ENCODE assay signal across 8 cellular contexts in the genomic region with DNA sequence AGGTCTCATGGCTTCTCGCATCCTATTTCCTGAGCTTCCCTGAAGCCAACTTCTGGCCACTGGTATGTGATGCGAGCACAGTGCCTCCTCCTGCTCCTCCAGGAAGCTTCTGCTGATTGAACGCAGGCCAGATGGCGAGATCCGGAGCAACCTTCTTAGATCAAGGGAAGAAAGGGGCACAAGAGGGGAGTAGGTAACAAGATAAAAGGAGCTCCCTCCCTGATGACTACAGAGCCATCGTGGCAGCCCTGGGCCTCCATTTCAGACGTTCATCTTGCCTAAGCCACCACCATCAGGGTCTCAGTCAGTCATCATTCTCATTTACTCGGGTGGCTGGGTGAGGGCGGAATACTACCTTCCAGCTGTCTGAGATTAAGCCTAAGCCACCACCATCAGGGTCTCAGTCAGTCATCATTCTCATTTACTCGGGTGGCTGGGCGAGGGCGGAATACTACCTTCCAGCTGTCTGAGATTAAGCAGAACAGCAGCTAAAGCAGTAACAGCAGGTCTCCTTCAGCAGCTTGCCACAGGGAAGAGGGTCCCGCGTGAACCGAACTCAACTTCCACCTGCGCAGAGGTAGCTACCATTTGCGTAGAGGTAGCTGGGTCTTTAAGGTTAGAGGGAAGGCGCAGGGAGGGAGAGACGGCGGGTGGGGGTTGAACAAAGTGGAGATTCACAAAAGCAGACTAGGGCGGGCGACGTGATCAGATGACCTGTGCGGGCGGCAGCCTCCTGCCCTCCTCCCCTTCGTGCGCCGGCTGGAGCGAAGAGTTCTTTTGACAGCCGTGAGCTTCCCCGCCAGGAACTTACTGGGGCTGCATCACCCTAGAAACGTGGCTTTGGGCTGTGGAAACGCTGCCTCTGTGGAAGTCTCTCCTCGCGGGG. TPM values are rescaled to one million over a fixed set of nuclear protein-coding genes. Genes with fewer than 3 reads are reported as not detected.
DNase-seq lines count a peak whose midpoint lies in the region; ATAC-seq and TF ChIP-seq lines count a peak whose summit lies in the region.

No MANE protein-coding gene starts in this region.

- H3K4me1 ChIP-seq in uterus, result peaks cover 0 to 10% of the 10 kb centered on the region in 2 donors

- peak; percentile 81 for DNase-seq in Ammon's horn (ENCODE audit: low spot score)
- peak; percentile 79 for DNase-seq in RPMI8226
- DNase-seq in Right ventricle myocardium superior, result peak; percentile 81
- DNase-seq in posterior vena cava (ENCODE audit: low spot score), result peak; percentile 90
- DNase-seq in uterus, result peak; percentile 63 to 68

- peak overlapping the region; percentile 75 to 90 for H3K4me3 ChIP-seq in uterus

- peak overlapping the region; percentile 99 for H3K27ac Mint-ChIP-seq in activated naive CD4-positive, alpha-beta T cell treated with anti-CD3 and anti-CD28 coated beads, Interleukin-2, amount 50 U/mL, for 24 hours

- no peaks in the 10 kb centered on the region for H3K36me3 ChIP-seq in uterus

- H3K27me3 ChIP-seq in uterus, result no peaks in the 10 kb centered on the region

- ATAC-seq in GM19025 (IDR thresholded peaks at IDR 0.05; ENCODE audit: low read depth, unreplicated experiment) (peak; percentile 32), HG03196 (IDR thresholded peaks at IDR 0.05; ENCODE audit: unreplicated experiment) (peak; percentile 28), Right ventricle myocardium superior (ENCODE audit: poor library complexity) (peak; percentile 74)

- intact Hi-C loops in Right ventricle myocardium superior (cut with DNase I), result no loop called here
- intact Hi-C loops in posterior vena cava (cut with DNase I), result loop anchor here in 1 of 2 donors (2.0 to 10.0 kb wide), 2 partner anchors 30 to 46 kb away; a partner anchor contains a TSS
- intact Hi-C loops in uterus (cut with DNase I; ENCODE audit: low total_unique reads), result no loop called here

- no peaks in the 10 kb centered on the region for H3K9me3 Mint-ChIP-seq in activated naive CD4-positive, alpha-beta T cell treated with anti-CD3 and anti-CD28 coated beads, Interleukin-2, amount 50 U/mL, for 24 hours

- peak overlapping the region; percentile 99 for H3K4me3 Mint-ChIP-seq in activated naive CD4-positive, alpha-beta T cell treated with anti-CD3 and anti-CD28 coated beads, Interleukin-2, amount 50 U/mL, for 24 hours

- no peaks in the 10 kb centered on the region for H3K27me3 Mint-ChIP-seq in activated naive CD4-positive, alpha-beta T cell treated with anti-CD3 and anti-CD28 coated beads, Interleukin-2, amount 50 U/mL, for 24 hours

- peak overlapping the region; percentile 94 to 97 for H3K27ac ChIP-seq in uterus

- H3K4me1 Mint-ChIP-seq in activated naive CD4-positive, alpha-beta T cell treated with anti-CD3 and anti-CD28 coated beads, Interleukin-2, amount 50 U/mL, for 24 hours, result peaks cover 65% of the 10 kb centered on the region

- TF ChIP-seq POLR2A in uterus (IDR thresholded peaks at IDR 0.05), result peak in 1 of 2 donors; percentile 9

- H3K9me3 ChIP-seq in uterus, result no peaks in the 10 kb centered on the region

- TF ChIP-seq CTCF in uterus (IDR thresholded peaks at IDR 0.05), result no peak

- H3K36me3 Mint-ChIP-seq in activated naive CD4-positive, alpha-beta T cell treated with anti-CD3 and anti-CD28 coated beads, Interleukin-2, amount 50 U/mL, for 24 hours, result peaks cover 17% of the 10 kb centered on the region

RNA-seq across cellular contexts. Expression of a gene that starts 27.9 kb away (rescaled TPM):
- total RNA-seq in Right ventricle myocardium superior, result 66.2 TPM
- 100 to 1,000 TPM; 150 to 160 TPM for total RNA-seq in posterior vena cava
- total RNA-seq in uterus, result 100 to 1,000 TPM in 2 of 4 donors, 10 to 100 TPM in 2; 67.6 to 136 (median 99.5) TPM

RNA-seq across cellular contexts. Expression of a gene that starts 30.6 kb away (rescaled TPM):
- total RNA-seq in Right ventricle myocardium superior (16.6 TPM), posterior vena cava (10 to 100 TPM; 21.2 to 22.2 TPM), uterus (10 to 100 TPM in 3 of 4 donors, 1 to 10 TPM in 1; 8.5 to 43.6 (median 34.6) TPM)

Comparison
In these comparisons a context has a peak if more than half of its experiments do, and no peak if none do; other contexts are left out.
1. Peak in every context shown above with its lines: DNase-seq, ATAC-seq, H3K4me3 ChIP-seq and H3K27ac ChIP-seq.